In the genomic region with DNA sequence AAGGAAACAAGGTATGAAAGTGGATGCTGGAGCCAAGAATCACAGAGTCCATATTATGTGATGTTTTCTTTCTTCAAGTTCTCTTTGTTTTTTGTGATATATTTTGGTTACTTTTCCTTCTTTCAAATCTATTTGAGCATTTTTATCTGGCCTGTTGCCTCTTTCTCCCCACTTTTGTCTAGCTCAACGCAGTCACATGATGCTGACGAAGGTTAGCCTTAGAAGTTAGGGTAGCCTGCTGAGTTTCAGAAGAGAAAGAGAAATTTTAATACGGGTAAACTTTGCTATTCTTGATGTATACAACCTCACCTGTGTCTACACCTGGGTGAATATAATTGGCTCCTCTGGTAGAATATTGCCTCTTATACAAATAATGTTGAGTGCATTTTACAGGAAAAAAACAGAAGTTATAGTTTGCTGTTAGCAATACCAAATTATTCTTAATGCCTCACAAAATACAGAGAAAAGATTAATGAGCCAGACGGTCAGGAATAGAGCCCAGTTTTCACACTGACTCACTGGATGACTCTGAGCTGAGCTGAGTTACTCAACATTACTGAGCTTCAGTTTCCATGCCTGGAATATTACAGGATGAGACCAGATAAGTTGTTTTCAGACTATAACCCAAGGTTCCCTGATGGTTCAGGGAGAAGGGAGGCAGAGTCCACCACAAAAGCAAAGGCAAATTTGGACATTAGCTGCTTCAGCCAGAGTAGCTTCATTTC, we compare ENCODE assay signal across 10 cellular contexts.
A peak's percentile ranks its signal among the peaks of the same experiment; 100 is the strongest.
DNase-seq lines count a peak whose midpoint lies in the region; ATAC-seq and TF ChIP-seq lines count a peak whose summit lies in the region.
"Had no signal": no experiment of that assay in that cellular context is flagged by ENCODE, and none has a peak within 500 bp of the region (broad histone marks: within the 10 kb centered on the region; RNA-seq: fewer than 3 reads in every experiment).

No MANE protein-coding gene starts in this region.

- DNase-seq in EL (peak; percentile 84), PC-3 (peak; percentile 82), osteoblast (ENCODE audit: insufficient read length, low spot score, missing footprints) (peak; percentile 90), NCI-H510A treated with DMSO at 0.1 percent for 48 hours (lab: John Stamatoyannopoulos, UW) (no peak), NCI-H526 treated with DMSO at 0.1 percent for 48 hours (lab: John Stamatoyannopoulos, UW) (no peak), amygdala (lab: John Stamatoyannopoulos, UW) (no peak)
- DNase-seq: NCI-H1436 treated with DMSO at 0.1 percent for 48 hours, retina had no signal

- no peak overlapping the region for H3K9ac ChIP-seq in PC-3 (ENCODE audit: low read length)

- POLR2A ChIA-PET in PC-3 (lab: Charles Lee; ENCODE audit: unreplicated experiment), result interaction anchor here (0.6 kb wide), 1 partner anchor 73 kb away, joined by 7 read pairs; no protein-coding TSS in a partner anchor

- no peak overlapping the region for H2AFZ ChIP-seq in PC-3 (ENCODE audit: low read length)
- no peak overlapping the region for H2AFZ ChIP-seq in osteoblast (ENCODE audit: low read length)

- intact Hi-C loops in PC-3 (cut with micrococcal nuclease), result no loop called here

- H3K9me3 ChIP-seq in PC-3 (ENCODE audit: low read length), result no peaks in the 10 kb centered on the region
- no peaks in the 10 kb centered on the region for H3K9me3 ChIP-seq in osteoblast (ENCODE audit: low read depth, low read length)

- peak; percentile 97 for ATAC-seq in PC-3
- peak; percentile 79 for ATAC-seq in esophagus mucosa
- ATAC-seq in HG03139 (IDR thresholded peaks at IDR 0.05; ENCODE audit: unreplicated experiment), result no peak

- H3K27me3 ChIP-seq in PC-3 (ENCODE audit: low read length) (no peaks in the 10 kb centered on the region), osteoblast (ENCODE audit: insufficient read depth, low read length) (no peaks in the 10 kb centered on the region)

- H3K27ac ChIP-seq in PC-3 (ENCODE audit: low read length), result peak overlapping the region; percentile 19
- peak overlapping the region; percentile 52 for H3K27ac ChIP-seq in osteoblast (ENCODE audit: low read depth, low read length)

- no peaks in the 10 kb centered on the region for H3F3A ChIP-seq in PC-3 (ENCODE audit: low read length, unreplicated experiment)

- no peak for TF ChIP-seq CTCF in PC-3 (conservative IDR thresholded peaks at IDR 0.05; ENCODE audit: low read depth, low read length)
- no peak for TF ChIP-seq CTCF in osteoblast (IDR thresholded peaks at IDR 0.05; ENCODE audit: extremely low read depth, low read depth, low read length)

- H3K4me3 ChIP-seq in PC-3 (ENCODE audit: low read length) (no peak overlapping the region), osteoblast (ENCODE audit: insufficient read depth, low read length) (no peak overlapping the region)

- no TSS peak for BruUV-seq in PC-3 (replicated peaks; lab: Mats Ljungman, UMichigan)

- H3K4me1 ChIP-seq in PC-3 (ENCODE audit: insufficient read depth, low read length), result peaks cover 23% of the 10 kb centered on the region
- H3K4me1 ChIP-seq in osteoblast (ENCODE audit: insufficient read depth, low read length), result peaks cover 17% of the 10 kb centered on the region

- H3K79me2 ChIP-seq in PC-3 (ENCODE audit: low read length), result no peaks in the 10 kb centered on the region
- H3K79me2 ChIP-seq in osteoblast (ENCODE audit: insufficient read depth, low read length), result no peaks in the 10 kb centered on the region

- H3K4me2 ChIP-seq in PC-3 (ENCODE audit: low read length) (peak overlapping the region; percentile 46), osteoblast (ENCODE audit: insufficient read depth, low read length) (peak overlapping the region; percentile 19)

- H3K9me2 ChIP-seq in PC-3 (replicated peaks; ENCODE audit: low read length), result no peaks in the 10 kb centered on the region

- no peaks in the 10 kb centered on the region for H4K20me1 ChIP-seq in PC-3 (ENCODE audit: low read length)
- no peaks in the 10 kb centered on the region for H4K20me1 ChIP-seq in osteoblast (ENCODE audit: insufficient read depth, low read length)

- no peaks in the 10 kb centered on the region for H3K36me3 ChIP-seq in PC-3 (ENCODE audit: low read depth, low read length)
- H3K36me3 ChIP-seq in osteoblast (ENCODE audit: insufficient read depth, low read length), result no peaks in the 10 kb centered on the region

- CTCF ChIA-PET in PC-3 (lab: Charles Lee), result interaction anchor here (0.8 kb wide), 1 partner anchor 145 kb away, joined by 3 read pairs; no protein-coding TSS in a partner anchor

Comparison
In these comparisons a context has a peak if more than half of its experiments do, and no peak if none do; other contexts are left out.
1. DNase-seq: peak in EL (single experiment), PC-3 (single experiment) and osteoblast (single experiment); none in NCI-H510A treated with DMSO at 0.1 percent for 48 hours (single experiment), NCI-H526 treated with DMSO at 0.1 percent for 48 hours (single experiment) and amygdala (0 of 56).